ENCODE assay signal across 11 cellular contexts in the genomic region with DNA sequence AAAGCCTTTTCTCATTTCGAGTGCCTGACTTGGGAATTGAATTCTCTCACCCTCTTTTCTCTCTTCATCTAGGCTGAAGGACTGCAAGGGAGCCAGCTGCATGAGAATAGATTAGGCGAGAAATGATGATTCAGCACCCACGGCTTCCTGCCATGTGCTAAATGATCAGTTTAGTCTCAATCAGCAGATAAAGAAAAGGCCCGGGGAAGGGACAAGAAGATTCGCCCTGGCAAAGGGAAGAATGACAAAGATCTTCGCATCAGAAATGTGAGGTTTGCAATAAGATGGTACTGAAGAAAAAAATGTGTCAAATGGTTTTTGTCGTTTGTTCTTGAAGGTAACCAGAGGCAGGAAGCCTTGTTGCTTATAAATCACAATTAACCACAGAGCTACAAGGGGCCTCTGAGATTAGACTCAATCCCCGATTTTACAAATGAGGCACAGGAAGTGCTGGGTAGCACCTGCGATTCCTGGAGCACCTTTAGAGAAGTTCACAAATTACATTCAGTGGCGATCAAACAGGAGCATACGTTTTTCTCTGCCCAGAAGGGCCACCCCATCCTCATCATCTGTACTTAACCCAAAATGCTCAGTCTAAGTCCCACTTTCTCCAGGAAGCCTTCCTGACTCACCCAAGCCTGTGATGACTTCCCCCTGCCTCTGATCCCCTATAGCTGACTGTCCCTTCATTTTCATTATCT.
DNase-seq lines count a peak whose midpoint lies in the region; ATAC-seq, FAIRE-seq and TF ChIP-seq lines count a peak whose summit lies in the region.
"Had no signal": no experiment of that assay in that cellular context is flagged by ENCODE, and none has a peak within 500 bp of the region (broad histone marks: within the 10 kb centered on the region; RNA-seq: fewer than 3 reads in every experiment).

No MANE protein-coding gene starts in this region.

- TF ChIP-seq POLR2A in GM12878 (IDR thresholded peaks at IDR 0.05; ENCODE audit: low read depth, low read length) (no peak), stomach (IDR thresholded peaks at IDR 0.05) (no peak)

- RAD21 ChIA-PET in GM12878 (lab: Charles Lee; ENCODE audit: unreplicated experiment): no interaction called here

- H2AFZ ChIP-seq in GM12878 (ENCODE audit: control insufficient read depth, low read depth, low read length): peak overlapping the region; percentile 48

- peaks cover 6% of the 10 kb centered on the region; the same call in 1 of the 2 replicates for H3K4me1 ChIP-seq in GM12878 (ENCODE audit: control insufficient read depth, insufficient read depth, low read length)
- H3K4me1 ChIP-seq in skeletal muscle satellite cell (ENCODE audit: control insufficient read depth, insufficient read depth, low read length): peaks cover 8% of the 10 kb centered on the region
- no peaks in the 10 kb centered on the region for H3K4me1 ChIP-seq in stomach
- H3K4me1 ChIP-seq: esophagus muscularis mucosa had no signal

- peaks cover 0 to 3% of the 10 kb centered on the region in 2 experiments; a peak in 1 of 4 replicates for H3K27me3 ChIP-seq in GM12878 (replicated peaks in 1 of 2; ENCODE audit: control insufficient read depth in 2 of 2, insufficient read depth in 2 of 2, low read length in 1 of 2)
- no peaks in the 10 kb centered on the region for H3K27me3 ChIP-seq in skeletal muscle satellite cell (ENCODE audit: control insufficient read depth, insufficient read depth, low read length)
- H3K27me3 ChIP-seq in stomach: peaks cover 0 to 6% (median 0%) of the 10 kb centered on the region in 3 donors

- ATAC-seq in GM12878: peak; percentile 55
- no peak for ATAC-seq in GM21423 (IDR thresholded peaks at IDR 0.05; ENCODE audit: unreplicated experiment)
- no peak for ATAC-seq in GM19324 (IDR thresholded peaks at IDR 0.05; ENCODE audit: low FRiP score, unreplicated experiment)
- ATAC-seq in GM21717 (IDR thresholded peaks at IDR 0.05; ENCODE audit: unreplicated experiment): no peak
- ATAC-seq: Panc1 had no signal

- no peak for TF ChIP-seq EP300 in GM12878 (IDR thresholded peaks at IDR 0.05; ENCODE audit: borderline replicate concordance in 1 of 2, control insufficient read depth in 1 of 2, low read depth in 2 of 2, low read length in 2 of 2)
- TF ChIP-seq EP300 in stomach (IDR thresholded peaks at IDR 0.05): no peak

- WGBS in GM12878 (ENCODE audit: insufficient coverage, insufficient replicate concordance, low lambda C conversion rate, missing lambda C conversion rate): 32% methylated on average over 11 of the region's 11 CpGs
- 37 to 48% (median 46%) methylated on average over 11 of the region's 11 CpGs for WGBS in stomach, 5 donors

- H3K9me3 ChIP-seq in SK-N-MC (ENCODE audit: low read depth, low read length) (no peaks in the 10 kb centered on the region), GM12878 (replicated peaks; ENCODE audit: control insufficient read depth, insufficient read depth, low read length) (no peaks in the 10 kb centered on the region), skeletal muscle satellite cell (replicated peaks; ENCODE audit: low read length) (no peaks in the 10 kb centered on the region), stomach (no peaks in the 10 kb centered on the region)
- H3K9me3 ChIP-seq: esophagus muscularis mucosa had no signal

- no peaks in the 10 kb centered on the region for H3K79me2 ChIP-seq in GM12878 (ENCODE audit: control insufficient read depth, insufficient read depth, low read length)

- TF ChIP-seq RAD21 in GM12878 (IDR thresholded peaks at IDR 0.05; ENCODE audit: insufficient read depth, low read depth, low read length): no peak

- H3K36me3 ChIP-seq in SK-N-MC (ENCODE audit: insufficient read depth, low read length): no peaks in the 10 kb centered on the region
- H3K36me3 ChIP-seq in GM12878 (ENCODE audit: control insufficient read depth in 2 of 2, insufficient read depth in 2 of 2, low read length in 1 of 2): no peaks in the 10 kb centered on the region
- H3K36me3 ChIP-seq in skeletal muscle satellite cell (ENCODE audit: insufficient read depth, low read length): no peaks in the 10 kb centered on the region
- H3K36me3 ChIP-seq in stomach: no peaks in the 10 kb centered on the region
- H3K36me3 ChIP-seq: esophagus muscularis mucosa had no signal

- DNase-seq in GM12865 (ENCODE audit: low read depth) (peak; percentile 30), SK-N-MC (ENCODE audit: low read depth, low spot score) (peak; percentile 40), GM12878 (ENCODE audit: low read depth, low spot score) (no peak), stomach (no peak)
- DNase-seq: GF-D8 had no signal

- POLR2A ChIA-PET in GM12878 (lab: Charles Lee): interaction anchor here (0.7 kb wide), 1 partner anchor 45 kb away, joined by 3 read pairs; no protein-coding TSS in a partner anchor

- no TSS peak for BruUV-seq in GM12878 (replicated peaks; lab: Mats Ljungman, UMichigan)

- H3K9ac ChIP-seq in SK-N-MC (ENCODE audit: insufficient read length): peak overlapping the region; percentile 0
- H3K9ac ChIP-seq in GM12878 (ENCODE audit: control insufficient read depth, insufficient read depth, low read length): no peak overlapping the region
- H3K9ac ChIP-seq in skeletal muscle satellite cell (ENCODE audit: low read depth, low read length): no peak overlapping the region

- H3K4me2 ChIP-seq in GM12878 (ENCODE audit: control insufficient read depth, insufficient read depth): peak overlapping the region; percentile 32; the same call in 1 of the 2 replicates
- H3K4me2 ChIP-seq in skeletal muscle satellite cell (ENCODE audit: low read length): peak overlapping the region; percentile 2

- SMC1A ChIA-PET in GM12878 (lab: Charles Lee; ENCODE audit: uncharacterized antibody, unreplicated experiment): interaction anchor here (0.6 to 2.4 kb wide), 4 partner anchors 9 to 735 kb away, joined by 3 to 10 read pairs (median 3); no protein-coding TSS in a partner anchor

- H3K27ac ChIP-seq in SK-N-MC (peak overlapping the region; percentile 82), GM12878 (ENCODE audit: control insufficient read depth, insufficient read depth) (no peak overlapping the region), stomach (no peak overlapping the region)
- H3K27ac ChIP-seq: esophagus muscularis mucosa had no signal

- intact Hi-C loops in GM12878 (cut with micrococcal nuclease; ENCODE audit: unreplicated experiment): no loop called here
- intact Hi-C loops in stomach (cut with DNase I; ENCODE audit: low total_unique reads): no loop called here

- no peak overlapping the region for H3K4me3 ChIP-seq in GM12865 (ENCODE audit: low read depth, low read length)
- H3K4me3 ChIP-seq in SK-N-MC: peak overlapping the region; percentile 45
- H3K4me3 ChIP-seq in GM12878: no peak overlapping the region
- no peak overlapping the region for H3K4me3 ChIP-seq in skeletal muscle satellite cell (ENCODE audit: low read length)
- no peak overlapping the region for H3K4me3 ChIP-seq in stomach
- H3K4me3 ChIP-seq: esophagus muscularis mucosa had no signal

- TF ChIP-seq CTCF in GM12865 (IDR thresholded peaks at IDR 0.05; ENCODE audit: insufficient read depth, low read depth, low read length, missing control alignments) (no peak), GM12878 (IDR thresholded peaks at IDR 0.05 in 2 of 3, conservative IDR thresholded peaks at IDR 0.05 in 1 of 3; ENCODE audit: control insufficient read depth in 2 of 3, extremely low read depth in 1 of 3, insufficient read depth in 1 of 3, low read depth in 3 of 3, low read length in 3 of 3) (no peak), stomach (IDR thresholded peaks at IDR 0.05) (no peak)

- CTCF ChIA-PET in GM12878 (lab: Yijun Ruan, JAX): interaction anchor here (0.6 kb wide), 1 partner anchor 265 kb away, joined by 3 read pairs; no protein-coding TSS in a partner anchor

- H4K20me1 ChIP-seq in GM12878 (ENCODE audit: control insufficient read depth, insufficient read depth): no peaks in the 10 kb centered on the region

- in situ Hi-C loops in GM12878 (cut with MboI): no loop called here

- FAIRE-seq in GM12878 (lab: Jason Lieb, UNC): no peak

TF ChIP-seq in GM12878, 131 proteins besides CTCF, POLR2A, EP300 and RAD21 (continues in another document):
- TF ChIP-seq USF2 (IDR thresholded peaks at IDR 0.05; ENCODE audit: borderline replicate concordance, low read depth, low read length) (no peak), NFIC (IDR thresholded peaks at IDR 0.05; ENCODE audit: low read depth, low read length) (no peak), BMI1 (IDR thresholded peaks at IDR 0.05; ENCODE audit: borderline replicate concordance) (no peak), HCFC1 (IDR thresholded peaks at IDR 0.05; ENCODE audit: low read length) (no peak), CHD2 (IDR thresholded peaks at IDR 0.05; ENCODE audit: borderline replicate concordance, low read depth, low read length) (no peak), STAT3 (IDR thresholded peaks at IDR 0.05; ENCODE audit: low read depth, low read length) (no peak), ASH2L (IDR thresholded peaks at IDR 0.05; ENCODE audit: borderline replicate concordance, low read depth) (no peak), HDAC6 (IDR thresholded peaks at IDR 0.05; ENCODE audit: unreplicated experiment) (no peak), CHD1 (IDR thresholded peaks at IDR 0.05; ENCODE audit: low read depth, low read length) (no peak), RCOR1 (conservative IDR thresholded peaks at IDR 0.05; ENCODE audit: low read depth, low read length) (no peak)
- TF ChIP-seq, protein P1, sequence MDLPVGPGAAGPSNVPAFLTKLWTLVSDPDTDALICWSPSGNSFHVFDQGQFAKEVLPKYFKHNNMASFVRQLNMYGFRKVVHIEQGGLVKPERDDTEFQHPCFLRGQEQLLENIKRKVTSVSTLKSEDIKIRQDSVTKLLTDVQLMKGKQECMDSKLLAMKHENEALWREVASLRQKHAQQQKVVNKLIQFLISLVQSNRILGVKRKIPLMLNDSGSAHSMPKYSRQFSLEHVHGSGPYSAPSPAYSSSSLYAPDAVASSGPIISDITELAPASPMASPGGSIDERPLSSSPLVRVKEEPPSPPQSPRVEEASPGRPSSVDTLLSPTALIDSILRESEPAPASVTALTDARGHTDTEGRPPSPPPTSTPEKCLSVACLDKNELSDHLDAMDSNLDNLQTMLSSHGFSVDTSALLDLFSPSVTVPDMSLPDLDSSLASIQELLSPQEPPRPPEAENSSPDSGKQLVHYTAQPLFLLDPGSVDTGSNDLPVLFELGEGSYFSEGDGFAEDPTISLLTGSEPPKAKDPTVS (IDR thresholded peaks at IDR 0.05; ENCODE audit: low read depth, low read length): no peak

Comparison
In these comparisons a context has a peak if more than half of its experiments do, and no peak if none do; other contexts are left out.
1. DNase-seq: peak in GM12865 (single experiment) and SK-N-MC (single experiment); none in GM12878 (single experiment) and stomach (single experiment).